In genomic region chr5:52798952-52799351, GRCh38 we compare ENCODE assay signal across 8 cellular contexts. TPM values are rescaled to one million over a fixed set of nuclear protein-coding genes. Genes with fewer than 3 reads are reported as not detected.
A peak's percentile ranks its signal among the peaks of the same experiment; 100 is the strongest.
DNase-seq lines count a peak whose midpoint lies in the region; ATAC-seq lines count a peak whose summit lies in the region.

No MANE protein-coding gene starts in this region.

- peak overlapping the region; percentile 78 to 98 for H3K4me3 ChIP-seq in CD4-positive, alpha-beta memory T cell (ENCODE audit: low read length in 2 of 2)
- H3K4me3 ChIP-seq in effector memory CD4-positive, alpha-beta T cell (ENCODE audit: insufficient read depth, low read depth, low read length, poor library complexity, severe bottlenecking), result peak overlapping the region; percentile 88
- peak overlapping the region; percentile 62 for H3K4me3 ChIP-seq in neuron (ENCODE audit: low read length)

- H3K9me3 Mint-ChIP-seq in CD4-positive, alpha-beta memory T cell, result peaks cover 0 to 2% (median 0%) of the 10 kb centered on the region in 8 donors

- CTCF ChIA-PET in CD4-positive, alpha-beta memory T cell (lab: Charles Lee; ENCODE audit: partially characterized antibody), result interaction anchor here (1.0 to 4.0 kb wide), 17 partner anchors 9 to 1836 kb away, joined by 3 to 35 read pairs (median 6); partner anchors contain the start of genes ITGA1 and PELO

- POLR2A ChIA-PET in CD4-positive, alpha-beta memory T cell (lab: Charles Lee; ENCODE audit: partially characterized antibody), result interaction anchor here (0.8 to 3.9 kb wide), 13 partner anchors 11 to 311 kb away, joined by 3 to 36 read pairs (median 4); partner anchors contain the start of genes ITGA1, MOCS2 and PELO

- ATAC-seq in GM18511 (IDR thresholded peaks at IDR 0.05; ENCODE audit: unreplicated experiment), result no peak

- peak overlapping the region; percentile 93 to 99 (median 98) for H3K4me3 Mint-ChIP-seq in CD4-positive, alpha-beta memory T cell

- H3K27me3 Mint-ChIP-seq in CD4-positive, alpha-beta memory T cell, result no peaks in the 10 kb centered on the region

- peak in 1 of 5 donors; percentile 10 for DNase-seq in CD4-positive, alpha-beta memory T cell
- peak; percentile 45 for DNase-seq in NOMO-1 treated with DMSO at 0.1 percent for 48 hours (lab: John Stamatoyannopoulos, UW; ENCODE audit: unreplicated experiment)
- DNase-seq in effector memory CD4-positive, alpha-beta T cell, result no peak
- DNase-seq in SW480 (ENCODE audit: low spot score), result no peak
- no peak for DNase-seq in 8988T
- no peak for DNase-seq in NCI-H2171 treated with DMSO at 0.1 percent for 48 hours (lab: John Stamatoyannopoulos, UW)

- no peaks in the 10 kb centered on the region for H3K9me3 ChIP-seq in CD4-positive, alpha-beta memory T cell (ENCODE audit: control insufficient read depth in 1 of 2, low read length in 2 of 2)
- no peaks in the 10 kb centered on the region for H3K9me3 ChIP-seq in effector memory CD4-positive, alpha-beta T cell (ENCODE audit: control insufficient read depth, low read length)
- no peaks in the 10 kb centered on the region for H3K9me3 ChIP-seq in neuron (ENCODE audit: low read length)

- H3K36me3 Mint-ChIP-seq in CD4-positive, alpha-beta memory T cell, result peaks cover 0 to 29% of the 10 kb centered on the region in 2 donors

- peak overlapping the region; percentile 90 to 99 (median 96) for H3K27ac Mint-ChIP-seq in CD4-positive, alpha-beta memory T cell

- H3K27me3 ChIP-seq in CD4-positive, alpha-beta memory T cell (ENCODE audit: insufficient read depth, low read length), result no peaks in the 10 kb centered on the region
- H3K27me3 ChIP-seq in effector memory CD4-positive, alpha-beta T cell (replicated peaks; ENCODE audit: control insufficient read depth, insufficient read depth, low read length, poor library complexity, severe bottlenecking), result no peaks in the 10 kb centered on the region
- H3K27me3 ChIP-seq in neuron (ENCODE audit: insufficient read depth, low read length), result no peaks in the 10 kb centered on the region

- H3K4me1 ChIP-seq in CD4-positive, alpha-beta memory T cell (ENCODE audit: insufficient read depth, low read length), result peaks cover 44% of the 10 kb centered on the region
- peaks cover 20% of the 10 kb centered on the region for H3K4me1 ChIP-seq in effector memory CD4-positive, alpha-beta T cell (ENCODE audit: control insufficient read depth, insufficient read depth, low read length, poor library complexity, severe bottlenecking)
- peaks cover 21% of the 10 kb centered on the region for H3K4me1 ChIP-seq in neuron (ENCODE audit: insufficient read depth, low read length)

- peak overlapping the region; percentile 72 for H3K27ac ChIP-seq in CD4-positive, alpha-beta memory T cell (ENCODE audit: low read depth, low read length)
- peak overlapping the region; percentile 76 for H3K27ac ChIP-seq in effector memory CD4-positive, alpha-beta T cell (ENCODE audit: insufficient read depth, low read length, poor library complexity, severe bottlenecking)

- H3K36me3 ChIP-seq in CD4-positive, alpha-beta memory T cell (ENCODE audit: insufficient read depth, low read length), result no peaks in the 10 kb centered on the region
- no peaks in the 10 kb centered on the region for H3K36me3 ChIP-seq in effector memory CD4-positive, alpha-beta T cell (ENCODE audit: control insufficient read depth, insufficient read depth, low read length)
- peaks cover 5% of the 10 kb centered on the region for H3K36me3 ChIP-seq in neuron (ENCODE audit: insufficient read depth, low read length)

- intact Hi-C loops in CD4-positive, alpha-beta memory T cell (cut with micrococcal nuclease), result loop anchor here (1.0 to 5.0 kb wide), 4 partner anchors 12 to 308 kb away; partner anchors contain the start of genes ITGA1, MOCS2 and PELO

- H2AFZ ChIP-seq in neuron (ENCODE audit: low read depth, low read length), result peak overlapping the region; percentile 95

- peaks cover 28 to 60% (median 40%) of the 10 kb centered on the region in 4 donors for H3K4me1 Mint-ChIP-seq in CD4-positive, alpha-beta memory T cell

RNA-seq across cellular contexts. Expression of gene ITGA1, which starts 11.2 kb away (rescaled TPM):
- 1 to 10 TPM; 4.2 to 5.8 TPM for total RNA-seq in CD4-positive, alpha-beta memory T cell
- 1 to 10 TPM; 1.9 to 5.5 TPM for polyA plus RNA-seq in CD4-positive, alpha-beta memory T cell

RNA-seq across cellular contexts. Expression of gene PELO, which starts 11.2 kb away (rescaled TPM):
- total RNA-seq in CD4-positive, alpha-beta memory T cell, result 10 to 100 TPM; 11.9 to 12.4 TPM
- 1 to 10 TPM; 5.7 to 8.3 TPM for polyA plus RNA-seq in CD4-positive, alpha-beta memory T cell
